In genomic region chr20:62918830-62919229, GRCh38 we compare ENCODE assay signal across 8 cellular contexts. TPM values are rescaled to one million over a fixed set of nuclear protein-coding genes. Genes with fewer than 3 reads are reported as not detected.
DNase-seq lines count a peak whose midpoint lies in the region; ATAC-seq and TF ChIP-seq lines count a peak whose summit lies in the region.

No MANE protein-coding gene starts in this region.

- peaks cover 86% of the 10 kb centered on the region for H3K4me1 Mint-ChIP-seq in activated CD4-positive, alpha-beta T cell treated with anti-CD3 and anti-CD28 coated beads, Interleukin-2, amount 10 ng/mL, durations not matched to agents 7 days and 5 days

- DNase-seq in activated CD4-positive, CD25-positive, alpha-beta regulatory T cell (lab: John Stamatoyannopoulos, UW): no peak
- peak; percentile 72 for DNase-seq in activated CD4-positive, alpha-beta T cell treated with anti-CD3 and anti-CD28 coated beads, Interleukin-2, amount 10 ng/mL, durations not matched to agents 7 days and 5 days
- peak in 2 of 3 donors; percentile 27 to 45 for DNase-seq in effector memory CD4-positive, alpha-beta T cell
- peak; percentile 65 for DNase-seq in stimulated activated naive CD8-positive, alpha-beta T cell treated with anti-CD3 and anti-CD28 coated beads, Interleukin-15, Interleukin-2, amounts not matched to agents 100 U/mL and 50 U/mL, for 24 hours
- no peak for DNase-seq in mucosa of gallbladder (ENCODE audit: low spot score)
- no peak for DNase-seq in dorsolateral prefrontal cortex

- H3K36me3 Mint-ChIP-seq in activated CD4-positive, alpha-beta T cell treated with anti-CD3 and anti-CD28 coated beads, Interleukin-2, amount 10 ng/mL, durations not matched to agents 7 days and 5 days (ENCODE audit: low read depth): peaks cover 22% of the 10 kb centered on the region

- ATAC-seq in activated CD4-positive, CD25-positive, alpha-beta regulatory T cell treated with anti-CD3 and anti-CD28 coated beads, Interleukin-2, amount 50 U/mL, for 24 hours: peak; percentile 39 to 46
- peak; percentile 33 for ATAC-seq in stimulated activated naive CD8-positive, alpha-beta T cell treated with anti-CD3 and anti-CD28 coated beads, Interleukin-15, Interleukin-2, amounts not matched to agents 100 U/mL and 50 U/mL, for 24 hours
- ATAC-seq in HG02885 (IDR thresholded peaks at IDR 0.05; ENCODE audit: poor library complexity, unreplicated experiment): no peak

- no peaks in the 10 kb centered on the region for H3K27me3 ChIP-seq in effector memory CD4-positive, alpha-beta T cell (replicated peaks; ENCODE audit: control insufficient read depth, insufficient read depth, low read length, poor library complexity, severe bottlenecking)
- no peaks in the 10 kb centered on the region for H3K27me3 ChIP-seq in dorsolateral prefrontal cortex

- H3K27ac ChIP-seq in effector memory CD4-positive, alpha-beta T cell (ENCODE audit: insufficient read depth, low read length, poor library complexity, severe bottlenecking): peak overlapping the region; percentile 58
- no peak overlapping the region for H3K27ac ChIP-seq in dorsolateral prefrontal cortex

- peaks cover 78% of the 10 kb centered on the region for H3K4me1 ChIP-seq in effector memory CD4-positive, alpha-beta T cell (ENCODE audit: control insufficient read depth, insufficient read depth, low read length, poor library complexity, severe bottlenecking)

- CTCF ChIA-PET in activated CD4-positive, alpha-beta T cell treated with anti-CD3 and anti-CD28 coated beads, Interleukin-2, amount 10 ng/mL, durations not matched to agents 7 days and 5 days (lab: Charles Lee): interaction anchor here (1.0 to 3.7 kb wide), 7 partner anchors 8 to 90 kb away, joined by 3 to 24 read pairs (median 4); partner anchors contain the start of gene GID8

- no peaks in the 10 kb centered on the region for H3K9me3 ChIP-seq in effector memory CD4-positive, alpha-beta T cell (ENCODE audit: control insufficient read depth, low read length)

- peak overlapping the region; percentile 20 for H3K4me3 ChIP-seq in effector memory CD4-positive, alpha-beta T cell (ENCODE audit: insufficient read depth, low read depth, low read length, poor library complexity, severe bottlenecking)
- H3K4me3 ChIP-seq in dorsolateral prefrontal cortex: no peak overlapping the region

- H3K9me3 Mint-ChIP-seq in activated CD4-positive, alpha-beta T cell treated with anti-CD3 and anti-CD28 coated beads, Interleukin-2, amount 10 ng/mL, durations not matched to agents 7 days and 5 days: no peaks in the 10 kb centered on the region

- TF ChIP-seq CTCF in dorsolateral prefrontal cortex (IDR thresholded peaks at IDR 0.05 in 54 of 56, conservative IDR thresholded peaks at IDR 0.05 in 2 of 56; ENCODE audit: low read depth in 1 of 56, partially characterized antibody in 56 of 56): no peak

- H3K27me3 Mint-ChIP-seq in activated CD4-positive, alpha-beta T cell treated with anti-CD3 and anti-CD28 coated beads, Interleukin-2, amount 10 ng/mL, durations not matched to agents 7 days and 5 days: no peaks in the 10 kb centered on the region

- H3K4me3 Mint-ChIP-seq in activated CD4-positive, alpha-beta T cell treated with anti-CD3 and anti-CD28 coated beads, Interleukin-2, amount 10 ng/mL, durations not matched to agents 7 days and 5 days: peak overlapping the region; percentile 77

- peak overlapping the region; percentile 90 for H3K27ac Mint-ChIP-seq in activated CD4-positive, alpha-beta T cell treated with anti-CD3 and anti-CD28 coated beads, Interleukin-2, amount 10 ng/mL, durations not matched to agents 7 days and 5 days

- intact Hi-C loops in dorsolateral prefrontal cortex (cut with DNase I): no loop called here

- POLR2A ChIA-PET in activated CD4-positive, alpha-beta T cell treated with anti-CD3 and anti-CD28 coated beads, Interleukin-2, amount 10 ng/mL, durations not matched to agents 7 days and 5 days (lab: Charles Lee): interaction anchor here (1.0 to 1.4 kb wide), 2 partner anchors 19 to 24 kb away, joined by 3 to 4 read pairs; partner anchors contain the start of gene GID8

- peaks cover 6% of the 10 kb centered on the region for H3K36me3 ChIP-seq in effector memory CD4-positive, alpha-beta T cell (ENCODE audit: control insufficient read depth, insufficient read depth, low read length)

RNA-seq across cellular contexts. Expression of gene DIDO1, which starts 7.5 kb away (rescaled TPM):
- 10 to 100 TPM; 78.3 to 79.4 TPM for total RNA-seq in activated CD4-positive, alpha-beta T cell treated with anti-CD3 and anti-CD28 coated beads, Interleukin-2, amount 10 ng/mL, durations not matched to agents 7 days and 5 days
- total RNA-seq in mucosa of gallbladder (61.1 TPM), dorsolateral prefrontal cortex (10 to 100 TPM; 37.4 to 68.3 (median 49.5) TPM)

RNA-seq across cellular contexts. Expression of gene GID8, which starts 19.1 kb away (rescaled TPM):
- 10 to 100 TPM; 32.5 to 35.1 TPM for total RNA-seq in activated CD4-positive, alpha-beta T cell treated with anti-CD3 and anti-CD28 coated beads, Interleukin-2, amount 10 ng/mL, durations not matched to agents 7 days and 5 days
- total RNA-seq in mucosa of gallbladder: 32.9 TPM
- 10 to 100 TPM; 27.0 to 46.6 (median 36.3) TPM for total RNA-seq in dorsolateral prefrontal cortex

RNA-seq across cellular contexts. Expression of gene SLC17A9, which starts 33.7 kb away (rescaled TPM):
- total RNA-seq in activated CD4-positive, alpha-beta T cell treated with anti-CD3 and anti-CD28 coated beads, Interleukin-2, amount 10 ng/mL, durations not matched to agents 7 days and 5 days: 10 to 100 TPM; 11.6 to 12.6 TPM
- total RNA-seq in mucosa of gallbladder (19.8 TPM), dorsolateral prefrontal cortex (10 to 100 TPM in 1 of 120 experiments, 1 to 10 TPM in 115, under 1 TPM in 4; 0.58 to 11.1 (median 2.8) TPM)

RNA-seq across cellular contexts. Expression of gene TCFL5, which starts 57.2 kb away (rescaled TPM):
- total RNA-seq in activated CD4-positive, alpha-beta T cell treated with anti-CD3 and anti-CD28 coated beads, Interleukin-2, amount 10 ng/mL, durations not matched to agents 7 days and 5 days: 1 to 10 TPM; 7.9 to 8.4 TPM
- total RNA-seq in mucosa of gallbladder (8.2 TPM), dorsolateral prefrontal cortex (10 to 100 TPM; 15.1 to 52.2 (median 27.7) TPM)

Comparison
In these comparisons a context has a peak if more than half of its experiments do, and no peak if none do; other contexts are left out.
1. DNase-seq: peak in activated CD4-positive, alpha-beta T cell treated with anti-CD3 and anti-CD28 coated beads, Interleukin-2, amount 10 ng/mL, durations not matched to agents 7 days and 5 days (single experiment), effector memory CD4-positive, alpha-beta T cell (2 of 3) and stimulated activated naive CD8-positive, alpha-beta T cell treated with anti-CD3 and anti-CD28 coated beads, Interleukin-15, Interleukin-2, amounts not matched to agents 100 U/mL and 50 U/mL, for 24 hours (single experiment); none in activated CD4-positive, CD25-positive, alpha-beta regulatory T cell (0 of 4), mucosa of gallbladder (single experiment) and dorsolateral prefrontal cortex (0 of 10).